In genomic region chr19:40420451-40420765, GRCh38 we compare ENCODE assay signal across 8 cellular contexts. TPM values are rescaled to one million over a fixed set of nuclear protein-coding genes. Genes with fewer than 3 reads are reported as not detected.
DNase-seq lines count a peak whose midpoint lies in the region; ATAC-seq and TF ChIP-seq lines count a peak whose summit lies in the region.

No MANE protein-coding gene starts in this region.

- H3K4me3 Mint-ChIP-seq in IgD-negative memory B cell, result peak overlapping the region; percentile 80 to 91 (median 89)
- peak overlapping the region; percentile 80 to 93 (median 89) for H3K4me3 Mint-ChIP-seq in naive B cell

- TF ChIP-seq CTCF in cardiac fibroblast (IDR thresholded peaks at IDR 0.05; ENCODE audit: low read depth, low read length), result no peak

- H3K79me2 ChIP-seq in ACC112 (ENCODE audit: control insufficient read depth, insufficient read depth, low read length, unreplicated experiment), result peaks cover 31% of the 10 kb centered on the region

- H2AFZ ChIP-seq in ACC112 (ENCODE audit: low read length, unreplicated experiment), result no peak overlapping the region

- no peaks in the 10 kb centered on the region for H3K36me3 ChIP-seq in ACC112 (ENCODE audit: insufficient read depth, low read length)

- H3K27me3 Mint-ChIP-seq in IgD-negative memory B cell, result no peaks in the 10 kb centered on the region
- peaks cover 0 to 10% (median 0%) of the 10 kb centered on the region in 3 donors for H3K27me3 Mint-ChIP-seq in naive B cell

- H3K4me3 ChIP-seq in ACC112 (ENCODE audit: low read depth, low read length) (peak overlapping the region; percentile 79), cardiac fibroblast (replicated peaks in 1 of 2; ENCODE audit: low read depth in 2 of 2, low read length in 2 of 2) (peak overlapping the region; percentile 64 to 67)

- no peaks in the 10 kb centered on the region for H3K27me3 ChIP-seq in ACC112 (ENCODE audit: insufficient read depth, low read length)

- H3K36me3 Mint-ChIP-seq in IgD-negative memory B cell, result no peaks in the 10 kb centered on the region
- H3K36me3 Mint-ChIP-seq in naive B cell, result no peaks in the 10 kb centered on the region

- DNase-seq in cardiac fibroblast (ENCODE audit: low read depth in 2 of 2) (no peak), naive B cell (no peak), G401 (ENCODE audit: low spot score) (no peak), HT-29 (ENCODE audit: low spot score) (no peak)

- in situ Hi-C loops in G401 (cut with HindIII; ENCODE audit: low sequenced_read_pairs), result no loop called here

- H3K4me1 Mint-ChIP-seq in IgD-negative memory B cell, result peaks cover 8 to 18% (median 18%) of the 10 kb centered on the region in 3 donors
- H3K4me1 Mint-ChIP-seq in naive B cell, result peaks cover 24 to 43% (median 34%) of the 10 kb centered on the region in 3 donors

- ATAC-seq in naive B cell (ENCODE audit: low read depth in 2 of 2) (no peak), GM21526 (IDR thresholded peaks at IDR 0.05; ENCODE audit: low FRiP score, unreplicated experiment) (no peak), HG02970 (IDR thresholded peaks at IDR 0.05; ENCODE audit: low FRiP score, unreplicated experiment) (no peak)

- peak overlapping the region; percentile 89; the same call in 1 of the 2 replicates for H3K27ac ChIP-seq in ACC112 (ENCODE audit: low read depth, low read length)

- peak overlapping the region; percentile 84 to 88 (median 85) for H3K27ac Mint-ChIP-seq in IgD-negative memory B cell
- peak overlapping the region in 5 of 6 donors; percentile 49 to 94 (median 92) for H3K27ac Mint-ChIP-seq in naive B cell

- H3K9me3 Mint-ChIP-seq in IgD-negative memory B cell (no peaks in the 10 kb centered on the region), naive B cell (no peaks in the 10 kb centered on the region)

- H3K4me1 ChIP-seq in ACC112 (ENCODE audit: control insufficient read depth, insufficient read depth, low read length, unreplicated experiment), result peaks cover 13% of the 10 kb centered on the region

RNA-seq across cellular contexts. Expression of gene SERTAD1, which starts 5.4 kb away (rescaled TPM):
- polyA plus RNA-seq in IgD-negative memory B cell (13.2 TPM), naive B cell (ENCODE audit: low read depth in 6 of 6) (10 to 100 TPM in 4 of 6 donors, 1 to 10 TPM in 2; 8.7 to 23.0 (median 13.0) TPM)
- 24.4 and 42.0 TPM in 2 replicates for total RNA-seq in G401 (2014; rRNA removed; shearing (Covaris generic))
- total RNA-seq in HT-29 (2014; rRNA removed; shearing (Covaris generic)), result 32.1 and 32.7 TPM in 2 replicates

RNA-seq across cellular contexts. Expression of gene PRX, which starts 7.2 kb away (rescaled TPM):
- 0.21 TPM for polyA plus RNA-seq in IgD-negative memory B cell
- polyA plus RNA-seq in naive B cell (ENCODE audit: low read depth in 6 of 6), result under 1 TPM in 4 of 6 donors, not detected in 2; 0.05 to 0.38 (median 0.23) TPM
- total RNA-seq in G401 (2014; rRNA removed; shearing (Covaris generic)), result 5.6 and 5.9 TPM in 2 replicates
- 1.3 and 1.8 TPM in 2 replicates for total RNA-seq in HT-29 (2014; rRNA removed; shearing (Covaris generic))

RNA-seq across cellular contexts. Expression of gene SERTAD3, which starts 23.7 kb away (rescaled TPM):
- 29.2 TPM for polyA plus RNA-seq in IgD-negative memory B cell
- polyA plus RNA-seq in naive B cell (ENCODE audit: low read depth in 6 of 6), result 10 to 100 TPM in 5 of 6 donors, 1 to 10 TPM in 1; 9.8 to 17.6 (median 13.3) TPM
- 62.7 and 63.8 TPM in 2 replicates for total RNA-seq in G401 (2014; rRNA removed; shearing (Covaris generic))
- 23.4 and 30.6 TPM in 2 replicates for total RNA-seq in HT-29 (2014; rRNA removed; shearing (Covaris generic))

RNA-seq across cellular contexts. Expression of gene HIPK4, which starts 30.4 kb away (rescaled TPM):
- polyA plus RNA-seq in IgD-negative memory B cell (0.11 TPM), naive B cell (ENCODE audit: low read depth in 6 of 6) (not detected)
- not detected in 2 replicates for total RNA-seq in G401 (2014; rRNA removed; shearing (Covaris generic))
- 0.10 TPM in 1 of 2 replicates, not detected in the other for total RNA-seq in HT-29 (2014; rRNA removed; shearing (Covaris generic))

RNA-seq across cellular contexts. Expression of gene BLVRB, which starts 45.1 kb away (rescaled TPM):
- polyA plus RNA-seq in IgD-negative memory B cell, result 35.9 TPM
- 10 to 100 TPM in 5 of 6 donors, 1 to 10 TPM in 1; 5.3 to 35.3 (median 24.5) TPM for polyA plus RNA-seq in naive B cell (ENCODE audit: low read depth in 6 of 6)
- total RNA-seq in G401 (2014; rRNA removed; shearing (Covaris generic)), result 195 and 247 TPM in 2 replicates
- 201 and 206 TPM in 2 replicates for total RNA-seq in HT-29 (2014; rRNA removed; shearing (Covaris generic))
